Comparison of ENCODE assay signal across 9 cellular contexts in the genomic region with DNA sequence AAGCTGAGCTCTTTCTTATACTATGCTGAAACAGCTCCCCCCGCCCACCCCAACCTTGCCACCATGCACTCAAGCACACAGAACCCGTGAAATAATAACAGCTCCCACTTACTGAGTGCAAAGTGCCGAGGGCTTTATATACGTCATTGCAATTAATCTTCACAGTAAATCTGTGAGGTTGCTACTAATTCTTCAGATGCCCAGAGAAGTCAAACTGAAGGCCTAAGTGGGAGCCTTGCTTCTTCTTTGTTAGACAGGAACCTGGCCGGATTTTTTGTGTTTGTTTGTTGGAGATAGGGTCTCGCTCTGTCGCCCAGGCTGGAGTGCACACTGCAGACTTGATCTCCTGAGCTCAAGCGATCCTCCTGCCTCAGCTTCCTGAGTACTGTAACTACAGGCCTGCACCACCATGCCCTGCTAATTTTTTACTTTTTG. TPM values are rescaled to one million over a fixed set of nuclear protein-coding genes. Genes with fewer than 3 reads are reported as not detected.
DNase-seq lines count a peak whose midpoint lies in the region; ATAC-seq and TF ChIP-seq lines count a peak whose summit lies in the region.
"Had no signal": no experiment of that assay in that cellular context is flagged by ENCODE, and none has a peak within 500 bp of the region (broad histone marks: within the 10 kb centered on the region; RNA-seq: fewer than 3 reads in every experiment).

No MANE protein-coding gene starts in this region.

- peak overlapping the region; percentile 37 to 74 for H3K27ac ChIP-seq in mucosa of rectum (ENCODE audit: low read depth in 2 of 2, low read length in 2 of 2)
- H3K27ac ChIP-seq in upper lobe of right lung = peak overlapping the region; percentile 70

- peaks cover 13% of the 10 kb centered on the region for H3K36me3 Mint-ChIP-seq in activated CD4-positive, alpha-beta T cell treated with anti-CD3 and anti-CD28 coated beads for 36 hours (ENCODE audit: low read depth)

- H3K4me3 ChIP-seq in mucosa of rectum (ENCODE audit: low read length in 2 of 2) (no peak overlapping the region), upper lobe of right lung (no peak overlapping the region)

- ATAC-seq in activated CD4-positive, alpha-beta T cell treated with anti-CD3 and anti-CD28 coated beads for 36 hours = peak; percentile 8
- peak; percentile 29 for ATAC-seq in upper lobe of right lung
- no peak for ATAC-seq in GM18867 (IDR thresholded peaks at IDR 0.05; ENCODE audit: unreplicated experiment)
- ATAC-seq in HG02610 (IDR thresholded peaks at IDR 0.05; ENCODE audit: unreplicated experiment) = no peak

- H3K27me3 ChIP-seq in mucosa of rectum (ENCODE audit: control insufficient read depth in 2 of 2, insufficient read depth in 2 of 2, low read length in 2 of 2) (no peaks in the 10 kb centered on the region), upper lobe of right lung (no peaks in the 10 kb centered on the region)

- CTCF ChIA-PET in activated CD4-positive, alpha-beta T cell treated with anti-CD3 and anti-CD28 coated beads for 36 hours (lab: Charles Lee) = interaction anchor here (0.6 to 3.4 kb wide), 14 partner anchors 12 to 238 kb away, joined by 3 to 32 read pairs (median 8); no protein-coding TSS in a partner anchor

- peak; percentile 74 for DNase-seq in activated CD4-positive, alpha-beta T cell treated with anti-CD3 and anti-CD28 coated beads for 36 hours
- no peak for DNase-seq in activated CD4-positive, alpha-beta T cell treated with anti-CD3 and anti-CD28 coated beads for 1 hour
- DNase-seq in activated naive CD4-positive, alpha-beta T cell treated with Interleukin-2 at 50 U/mL for 16 hours = peak; percentile 69
- DNase-seq in upper lobe of right lung = no peak
- DNase-seq in NCI-H1105 treated with DMSO at 0.1 percent for 48 hours (lab: John Stamatoyannopoulos, UW) = no peak
- DNase-seq: islet precursor cell had no signal

- H3K9me3 Mint-ChIP-seq in activated CD4-positive, alpha-beta T cell treated with anti-CD3 and anti-CD28 coated beads for 36 hours (ENCODE audit: low read depth) = peaks cover 2% of the 10 kb centered on the region

- peak overlapping the region; percentile 68 for H3K4me3 Mint-ChIP-seq in activated CD4-positive, alpha-beta T cell treated with anti-CD3 and anti-CD28 coated beads for 36 hours

- H3K4me1 Mint-ChIP-seq in activated CD4-positive, alpha-beta T cell treated with anti-CD3 and anti-CD28 coated beads for 36 hours = peaks cover 74% of the 10 kb centered on the region

- no peak overlapping the region for H3K9ac ChIP-seq in mucosa of rectum (ENCODE audit: low read depth in 1 of 2, low read length in 2 of 2)

- H3K9me3 ChIP-seq in mucosa of rectum (ENCODE audit: control insufficient read depth in 2 of 2, low read length in 2 of 2) (no peaks in the 10 kb centered on the region), upper lobe of right lung (no peaks in the 10 kb centered on the region)

- no peaks in the 10 kb centered on the region for H3K36me3 ChIP-seq in mucosa of rectum (ENCODE audit: control insufficient read depth in 2 of 2, insufficient read depth in 2 of 2, low read length in 2 of 2)
- no peaks in the 10 kb centered on the region for H3K36me3 ChIP-seq in upper lobe of right lung

- POLR2A ChIA-PET in activated CD4-positive, alpha-beta T cell treated with anti-CD3 and anti-CD28 coated beads for 36 hours (lab: Charles Lee) = interaction anchor here (0.6 to 3.7 kb wide), 15 partner anchors 10 to 220 kb away, joined by 3 to 65 read pairs (median 4); no protein-coding TSS in a partner anchor

- H3K27ac Mint-ChIP-seq in activated CD4-positive, alpha-beta T cell treated with anti-CD3 and anti-CD28 coated beads for 36 hours = peak overlapping the region; percentile 94

- intact Hi-C loops in activated CD4-positive, alpha-beta T cell treated with anti-CD3 and anti-CD28 coated beads for 36 hours (cut with DNase I, micrococcal nuclease) = loop anchor here in 1 of 2 experiments (2.0 kb wide), 1 partner anchor 220 kb away; no protein-coding TSS in a partner anchor
- intact Hi-C loops in upper lobe of right lung (cut with DNase I) = no loop called here

- no peak for TF ChIP-seq CTCF in upper lobe of right lung (IDR thresholded peaks at IDR 0.05)

- peaks cover 3 to 4% of the 10 kb centered on the region in 2 donors for H3K4me1 ChIP-seq in mucosa of rectum (ENCODE audit: control insufficient read depth in 2 of 2, insufficient read depth in 2 of 2, low read length in 2 of 2)
- peaks cover 3% of the 10 kb centered on the region for H3K4me1 ChIP-seq in upper lobe of right lung

- no peaks in the 10 kb centered on the region for H3K27me3 Mint-ChIP-seq in activated CD4-positive, alpha-beta T cell treated with anti-CD3 and anti-CD28 coated beads for 36 hours

RNA-seq across cellular contexts. Expression of a gene that starts 34.0 kb away (rescaled TPM):
- 10 to 100 TPM in 1 of 2 experiments, 1 to 10 TPM in 1; 6.6 to 10.4 TPM for total RNA-seq in activated CD4-positive, alpha-beta T cell treated with anti-CD3 and anti-CD28 coated beads for 36 hours
- 6.2 TPM for total RNA-seq in upper lobe of right lung

Comparison
In these comparisons a context has a peak if more than half of its experiments do, and no peak if none do; other contexts are left out.
1. DNase-seq: peak in activated CD4-positive, alpha-beta T cell treated with anti-CD3 and anti-CD28 coated beads for 36 hours (single experiment) and activated naive CD4-positive, alpha-beta T cell treated with Interleukin-2 at 50 U/mL for 16 hours (single experiment); none in activated CD4-positive, alpha-beta T cell treated with anti-CD3 and anti-CD28 coated beads for 1 hour (single experiment), upper lobe of right lung (single experiment) and NCI-H1105 treated with DMSO at 0.1 percent for 48 hours (single experiment).
2. ATAC-seq: peak in activated CD4-positive, alpha-beta T cell treated with anti-CD3 and anti-CD28 coated beads for 36 hours (single experiment) and upper lobe of right lung (single experiment); none in GM18867 (single experiment) and HG02610 (single experiment).